In genomic region chr10:17453035-17453376, GRCh38 we compare ENCODE assay signal across 8 cellular contexts. TPM values are rescaled to one million over a fixed set of nuclear protein-coding genes. Genes with fewer than 3 reads are reported as not detected.
DNase-seq lines count a peak whose midpoint lies in the region; ATAC-seq, FAIRE-seq and TF ChIP-seq lines count a peak whose summit lies in the region.

No MANE protein-coding gene starts in this region.

- in situ Hi-C loops in K562 (cut with MboI): no loop called here

- POLR2A ChIA-PET in K562 (lab: Yijun Ruan, JAX): interaction anchor here (0.7 to 6.4 kb wide), 3 partner anchors 11 to 14 kb away, joined by 3 to 29 read pairs (median 3); no protein-coding TSS in a partner anchor

- no peaks in the 10 kb centered on the region for H4K20me1 ChIP-seq in K562 (replicated peaks; ENCODE audit: control insufficient read depth, insufficient read depth, low read length)

- H3K27ac ChIP-seq in right atrium auricular region (peak overlapping the region; percentile 45 to 48), K562 (ENCODE audit: extremely low read depth, low read depth, low read length) (peak overlapping the region; percentile 91), mesodermal cell (ENCODE audit: low read depth, low read length, severe bottlenecking) (no peak overlapping the region), urinary bladder (ENCODE audit: low read depth) (no peak overlapping the region)

- H3K9me3 ChIP-seq in right atrium auricular region: peaks cover 0 to 23% of the 10 kb centered on the region in 2 donors
- no peaks in the 10 kb centered on the region for H3K9me3 ChIP-seq in K562 (replicated peaks; ENCODE audit: control insufficient read depth, insufficient read depth, low read depth, low read length)
- peaks cover 23% of the 10 kb centered on the region for H3K9me3 ChIP-seq in mesodermal cell (ENCODE audit: control insufficient read depth, low read length)

- TF ChIP-seq POLR2A in K562 (conservative IDR thresholded peaks at IDR 0.05): no peak

- H3K9ac ChIP-seq in K562 (ENCODE audit: insufficient read depth in 1 of 2, low read depth in 2 of 2, low read length in 2 of 2): peak overlapping the region; percentile 90 to 98

- H3K27me3 ChIP-seq in right atrium auricular region (no peaks in the 10 kb centered on the region), K562 (ENCODE audit: control insufficient read depth in 2 of 2, insufficient read depth in 2 of 2, low read length in 2 of 2) (no peaks in the 10 kb centered on the region)

- TF ChIP-seq CTCF in right atrium auricular region (IDR thresholded peaks at IDR 0.05): no peak
- no peak for TF ChIP-seq CTCF in K562 (IDR thresholded peaks at IDR 0.05 in 2 of 3, conservative IDR thresholded peaks at IDR 0.05 in 1 of 3; ENCODE audit: insufficient read depth in 2 of 3, low read depth in 1 of 3, low read length in 3 of 3)

- no peak for TF ChIP-seq EP300 in K562 (IDR thresholded peaks at IDR 0.05; ENCODE audit: low read length)

- CTCF ChIA-PET in K562 (lab: Yijun Ruan, JAX; ENCODE audit: low intra/inter-chr PET ratio): interaction anchor here (0.6 kb wide), 1 partner anchor 225 kb away, joined by 3 read pairs; the partner anchor contains the start of gene VIM

- intact Hi-C loops in Right ventricle myocardium superior (cut with DNase I) (no loop called here), K562 (cut with micrococcal nuclease) (no loop called here)

- no TSS peak for BruUV-seq in K562 (replicated peaks; lab: Mats Ljungman, UMichigan)

- no peak for ATAC-seq in Right ventricle myocardium superior (ENCODE audit: poor library complexity)
- no peak for ATAC-seq in K562
- no peak for ATAC-seq in HG03159 (IDR thresholded peaks at IDR 0.05; ENCODE audit: unreplicated experiment)
- no peak for ATAC-seq in GM18870 (IDR thresholded peaks at IDR 0.05; ENCODE audit: unreplicated experiment)

- H3K9me1 ChIP-seq in K562 (ENCODE audit: control insufficient read depth, insufficient read depth, low read length): no peaks in the 10 kb centered on the region

- H3K36me3 ChIP-seq in right atrium auricular region: no peaks in the 10 kb centered on the region
- H3K36me3 ChIP-seq in K562 (ENCODE audit: control insufficient read depth, insufficient read depth, low read length): peaks cover 31% of the 10 kb centered on the region
- no peaks in the 10 kb centered on the region for H3K36me3 ChIP-seq in mesodermal cell (ENCODE audit: control insufficient read depth, insufficient read depth, low read length)
- no peaks in the 10 kb centered on the region for H3K36me3 ChIP-seq in urinary bladder (ENCODE audit: insufficient read depth)

- DNase-seq in right atrium auricular region (ENCODE audit: low spot score): no peak
- DNase-seq in Right ventricle myocardium superior: no peak
- no peak for DNase-seq in K562 (ENCODE audit: extremely low read depth in 1 of 4, low spot score in 3 of 4)
- DNase-seq in NCI-H1436 treated with DMSO at 0.1 percent for 48 hours (lab: John Stamatoyannopoulos, UW): no peak

- H3K4me3 ChIP-seq in right atrium auricular region (peak overlapping the region; percentile 35 to 52), K562 (peak overlapping the region; percentile 77), mesodermal cell (ENCODE audit: extremely low read depth, insufficient read depth, low read length, poor library complexity, severe bottlenecking) (peak overlapping the region; percentile 39), urinary bladder (ENCODE audit: low read depth, low read length) (peak overlapping the region; percentile 51)

- WGBS in K562 (ENCODE audit: insufficient coverage, low coverage, missing lambda C conversion rate): 0% methylated on average over 5 of the region's 7 CpGs
- no CpG with 5 or more reads among the region's 7 CpGs for WGBS in mesodermal cell (ENCODE audit: insufficient coverage in 2 of 2), 2 experiments
- WGBS in urinary bladder: 14% methylated on average over 7 of the region's 7 CpGs

- FAIRE-seq in K562 (lab: Jason Lieb, UNC): no peak

- H3K79me2 ChIP-seq in K562 (ENCODE audit: control insufficient read depth, insufficient read depth, low read length): peaks cover 73% of the 10 kb centered on the region

- H3K4me1 ChIP-seq in right atrium auricular region (peaks cover 0 to 15% of the 10 kb centered on the region in 2 donors), K562 (replicated peaks in 1 of 2; ENCODE audit: control insufficient read depth in 2 of 2, insufficient read depth in 2 of 2, low read length in 2 of 2) (peaks cover 22 to 41% of the 10 kb centered on the region in 2 experiments), mesodermal cell (ENCODE audit: control insufficient read depth, insufficient read depth, low read length, poor library complexity, severe bottlenecking) (peaks cover 3% of the 10 kb centered on the region), urinary bladder (ENCODE audit: insufficient read depth) (no peaks in the 10 kb centered on the region)

- H2AFZ ChIP-seq in K562 (ENCODE audit: low read depth, low read length): no peak overlapping the region; the same call in 1 of the 2 replicates

- peak overlapping the region; percentile 96 for H3K4me2 ChIP-seq in K562 (ENCODE audit: insufficient read depth, low read length)

- TF ChIP-seq RAD21 in K562 (CRISPR knock-in tag; conservative IDR thresholded peaks at IDR 0.05 in 1 of 2, IDR thresholded peaks at IDR 0.05 in 1 of 2): no peak

TF ChIP-seq in K562, 482 proteins besides CTCF, POLR2A, EP300 and RAD21 (continues in another document):
- TF ChIP-seq RUNX1 (IDR thresholded peaks at IDR 0.05; ENCODE audit: low read depth) (no peak), TAF9B (IDR thresholded peaks at IDR 0.05; ENCODE audit: partially characterized antibody) (no peak), CHD4 (IDR thresholded peaks at IDR 0.05; ENCODE audit: insufficient read depth, insufficient replicate concordance, low read depth, low read length, poor library complexity, severe bottlenecking) (no peak), AFF1 (IDR thresholded peaks at IDR 0.05; ENCODE audit: low read depth in 1 of 2, partially characterized antibody in 2 of 2) (peak in 1 of 2 experiments; percentile 16), ILK (tag; IDR thresholded peaks at IDR 0.05; ENCODE audit: borderline replicate concordance, low read depth) (no peak), TBP (optimal IDR thresholded peaks at IDR 0.05; ENCODE audit: low read depth, low read length) (peak; percentile 66), GABPA (tag; conservative IDR thresholded peaks at IDR 0.05; ENCODE audit: low read depth) (no peak), MEIS2 (IDR thresholded peaks at IDR 0.05; ENCODE audit: partially characterized antibody) (no peak)

RNA-seq across cellular contexts. Expression of gene ST8SIA6, which starts 1.4 kb away (rescaled TPM):
- 10 to 100 TPM in 1 of 2 donors, 1 to 10 TPM in 1; 5.3 to 11.0 TPM for total RNA-seq in right atrium auricular region
- 6.3 TPM for total RNA-seq in Right ventricle myocardium superior
- total RNA-seq in K562 (2011; cell fraction: chromatin; rRNA removed; ENCODE audit: low replicate concordance): 2.7 and 7.6 TPM in 2 replicates
- 2.2 and 3.4 TPM in 2 replicates for total RNA-seq in K562 (2011; cell fraction: nucleolus; rRNA removed)
- total RNA-seq in K562 (2011; cell fraction: nucleoplasm; rRNA removed): 5.1 and 5.6 TPM in 2 replicates
- 3.9 and 5.1 TPM in 2 replicates for total RNA-seq in K562 (2014; rRNA removed)
- total RNA-seq in K562 (2014; rRNA removed; fragmentation: Illumina TruSeq; extraction: Trizol): 6.4 and 7.2 TPM in 2 replicates
- total RNA-seq in K562 (2015; rRNA removed; fragmentation: Illumina TruSeq; extraction: Trizol): 4.8 and 6.7 TPM in 2 replicates
- total RNA-seq in K562 (2021): 5.0 and 6.6 TPM in 2 replicates
- polyA plus RNA-seq in K562 (2011; rRNA removed): 4.4 and 6.6 TPM in 2 replicates
- polyA plus RNA-seq in K562 (2011; cell fraction: cytosol; rRNA removed): 1.5 and 1.7 TPM in 2 replicates
- 2.2 and 2.9 TPM in 2 replicates for polyA plus RNA-seq in K562 (2011; cell fraction: nucleus; rRNA removed)
- 2.9 and 5.6 TPM in 2 replicates for polyA plus RNA-seq in K562 (2012)
- polyA plus RNA-seq in K562 (2014; fragmentation: Illumina TruSeq; extraction: Trizol): 4.1 and 5.2 TPM in 2 replicates
- 1 to 10 TPM in 1 of 2 experiments, under 1 TPM in 1; 0.69 to 1.2 TPM for polyA plus RNA-seq in K562 (2014; fragmentation: Nextera tagmentation; extraction: Ambion mirVana)
- polyA plus RNA-seq in K562 (2014; rRNA removed): 3.2 and 3.3 TPM in 2 replicates
- 7.8 and 11.2 TPM in 2 replicates for polyA minus RNA-seq in K562 (2011; rRNA and poly(A)+ RNA removed)
- 2.1 and 7.0 TPM in 2 replicates for polyA minus RNA-seq in K562 (2011; cell fraction: cytosol; rRNA and poly(A)+ RNA removed)
- 1.8 and 2.7 TPM in 2 replicates for polyA minus RNA-seq in K562 (2011; cell fraction: nucleus; rRNA and poly(A)+ RNA removed)
- 0.48 TPM for polyA plus RNA-seq in mesodermal cell (2013, experiment 1 of 2)
- polyA plus RNA-seq in mesodermal cell (2013, experiment 2 of 2): 0.25 TPM
- 3.7 TPM for total RNA-seq in urinary bladder
- polyA plus RNA-seq in urinary bladder: 0.79 TPM

Comparison
In these comparisons a context has a peak if more than half of its experiments do, and no peak if none do; other contexts are left out.
1. H3K27ac ChIP-seq: peak in right atrium auricular region (2 of 2) and K562 (single experiment); none in mesodermal cell (single experiment) and urinary bladder (single experiment).
2. Peak in every context shown above with its lines, with median percentiles within 50 percentile points of each other: H3K4me3 ChIP-seq.